ENCODE assay signal across 8 cellular contexts in genomic region chr16:85086347-85087291, GRCh38. TPM values are rescaled to one million over a fixed set of nuclear protein-coding genes. Genes with fewer than 3 reads are reported as not detected.
DNase-seq lines count a peak whose midpoint lies in the region; ATAC-seq lines count a peak whose summit lies in the region.

No MANE protein-coding gene starts in this region.

- no peaks in the 10 kb centered on the region for H3K27me3 Mint-ChIP-seq in activated CD4-positive, alpha-beta T cell treated with anti-CD3 and anti-CD28 coated beads, Interleukin-2, amount 10 ng/mL, durations not matched to agents 24 days and 14 days

- intact Hi-C loops in activated CD4-positive, alpha-beta T cell treated with anti-CD3 and anti-CD28 coated beads, Interleukin-2, amount 10 ng/mL, durations not matched to agents 24 days and 14 days (cut with micrococcal nuclease), result loop anchor here (1.0 to 10.0 kb wide), 4 partner anchors 31 to 332 kb away; partner anchors contain the start of gene ZDHHC7

- ATAC-seq in GM21390 (IDR thresholded peaks at IDR 0.05; ENCODE audit: unreplicated experiment), result peak; percentile 57
- no peak for ATAC-seq in HG03025 (IDR thresholded peaks at IDR 0.05; ENCODE audit: low FRiP score, unreplicated experiment)

- no peaks in the 10 kb centered on the region for H3K9me3 Mint-ChIP-seq in activated CD4-positive, alpha-beta T cell treated with anti-CD3 and anti-CD28 coated beads, Interleukin-2, amount 10 ng/mL, durations not matched to agents 24 days and 14 days

- no peak overlapping the region for H3K4me3 Mint-ChIP-seq in activated CD4-positive, alpha-beta T cell treated with anti-CD3 and anti-CD28 coated beads, Interleukin-2, amount 10 ng/mL, durations not matched to agents 24 days and 14 days

- H3K4me1 Mint-ChIP-seq in activated CD4-positive, alpha-beta T cell treated with anti-CD3 and anti-CD28 coated beads, Interleukin-2, amount 10 ng/mL, durations not matched to agents 24 days and 14 days, result peaks cover 2% of the 10 kb centered on the region

- H3K27ac Mint-ChIP-seq in activated CD4-positive, alpha-beta T cell treated with anti-CD3 and anti-CD28 coated beads, Interleukin-2, amount 10 ng/mL, durations not matched to agents 24 days and 14 days, result no peak overlapping the region

- peak; percentile 75 for DNase-seq in CD1c-positive myeloid dendritic cell (ENCODE audit: extremely low spot score)
- peak; percentile 42 for DNase-seq in NCI-H345 (lab: John Stamatoyannopoulos, UW)
- DNase-seq in activated CD4-positive, alpha-beta T cell treated with anti-CD3 and anti-CD28 coated beads, Interleukin-2, amount 10 ng/mL, durations not matched to agents 24 days and 14 days, result peak; percentile 94
- peak; percentile 51 to 67 for DNase-seq in dermis microvascular lymphatic vessel endothelial cell (ENCODE audit: low read depth in 2 of 2)
- peak; percentile 80 for DNase-seq in medulla oblongata (ENCODE audit: extremely low spot score)
- DNase-seq in stimulated activated CD8-positive, alpha-beta memory T cell treated with anti-CD3 and anti-CD28 coated beads, Interleukin-15, amount 100 ng/mL, for 48 hours (ENCODE audit: low read depth in 2 of 2), result peak; percentile 43 to 66

- H3K36me3 Mint-ChIP-seq in activated CD4-positive, alpha-beta T cell treated with anti-CD3 and anti-CD28 coated beads, Interleukin-2, amount 10 ng/mL, durations not matched to agents 24 days and 14 days (ENCODE audit: low read depth), result no peaks in the 10 kb centered on the region

RNA-seq across cellular contexts. Expression of gene CIBAR2, which starts 25.7 kb away (rescaled TPM):
- not detected in 2 replicates for total RNA-seq in activated CD4-positive, alpha-beta T cell treated with anti-CD3 and anti-CD28 coated beads, Interleukin-2, amount 10 ng/mL, durations not matched to agents 24 days and 14 days
- not detected in 2 replicates for total RNA-seq in dermis microvascular lymphatic vessel endothelial cell

RNA-seq across cellular contexts. Expression of gene KIAA0513, which starts 59.0 kb away (rescaled TPM):
- total RNA-seq in activated CD4-positive, alpha-beta T cell treated with anti-CD3 and anti-CD28 coated beads, Interleukin-2, amount 10 ng/mL, durations not matched to agents 24 days and 14 days, result 10.6 and 12.1 TPM in 2 replicates
- 17.5 and 32.0 TPM in 2 replicates for total RNA-seq in dermis microvascular lymphatic vessel endothelial cell

Comparison
In these comparisons a context has a peak if more than half of its experiments do, and no peak if none do; other contexts are left out.
1. DNase-seq: peak in every context shown above with its lines; median percentile 94 in activated CD4-positive, alpha-beta T cell treated with anti-CD3 and anti-CD28 coated beads, Interleukin-2, amount 10 ng/mL, durations not matched to agents 24 days and 14 days; 80 in medulla oblongata; 75 in CD1c-positive myeloid dendritic cell; 59 in dermis microvascular lymphatic vessel endothelial cell; 54 in stimulated activated CD8-positive, alpha-beta memory T cell treated with anti-CD3 and anti-CD28 coated beads, Interleukin-15, amount 100 ng/mL, for 48 hours; 42 in NCI-H345.